In genomic region chr10:132923384-132923783, GRCh38 we compare ENCODE assay signal across 1 cellular context. TPM values are rescaled to one million over a fixed set of nuclear protein-coding genes. Genes with fewer than 3 reads are reported as not detected.
"Had no signal": no experiment of that assay in that cellular context is flagged by ENCODE, and none has a peak within 500 bp of the region (broad histone marks: within the 10 kb centered on the region; RNA-seq: fewer than 3 reads in every experiment).

No MANE protein-coding gene starts in this region.

RNA-seq across cellular contexts. Expression of gene CFAP46, which starts 19.0 kb away (rescaled TPM):
- polyA plus RNA-seq: IgD-negative memory B cell had no signal
